1 cellular context compared by ENCODE assay signal in genomic region chr1:23964790-23965740, GRCh38.
A peak's percentile ranks its signal among the peaks of the same experiment; 100 is the strongest.
TF ChIP-seq lines count a peak whose summit lies in the region.

No MANE protein-coding gene starts in this region.

TF ChIP-seq in IMR-90, 13 proteins besides CTCF, POLR2A, EP300 and RAD21:
- no peak for TF ChIP-seq ELK1 (IDR thresholded peaks at IDR 0.05; ENCODE audit: borderline replicate concordance, low read depth, low read length)
- no peak for TF ChIP-seq BHLHE40 (IDR thresholded peaks at IDR 0.05; ENCODE audit: low read depth, low read length)
- TF ChIP-seq CEBPB (IDR thresholded peaks at IDR 0.05; ENCODE audit: low read depth, low read length), result peak; percentile 80
- no peak for TF ChIP-seq MXI1 (IDR thresholded peaks at IDR 0.05; ENCODE audit: borderline replicate concordance, low read depth, low read length)
- no peak for TF ChIP-seq RCOR1 (IDR thresholded peaks at IDR 0.05; ENCODE audit: insufficient replicate concordance, low read length)
- no peak for TF ChIP-seq NFE2L2 (IDR thresholded peaks at IDR 0.05; ENCODE audit: low read depth, low read length)
- no peak for TF ChIP-seq FOS (IDR thresholded peaks at IDR 0.05; ENCODE audit: low read depth, low read length)
- no peak for TF ChIP-seq MAZ (IDR thresholded peaks at IDR 0.05; ENCODE audit: borderline replicate concordance, low read depth, low read length)
- no peak for TF ChIP-seq MAFK (IDR thresholded peaks at IDR 0.05; ENCODE audit: low read depth, low read length)
